Comparison of ENCODE assay signal across 8 cellular contexts in the genomic region with DNA sequence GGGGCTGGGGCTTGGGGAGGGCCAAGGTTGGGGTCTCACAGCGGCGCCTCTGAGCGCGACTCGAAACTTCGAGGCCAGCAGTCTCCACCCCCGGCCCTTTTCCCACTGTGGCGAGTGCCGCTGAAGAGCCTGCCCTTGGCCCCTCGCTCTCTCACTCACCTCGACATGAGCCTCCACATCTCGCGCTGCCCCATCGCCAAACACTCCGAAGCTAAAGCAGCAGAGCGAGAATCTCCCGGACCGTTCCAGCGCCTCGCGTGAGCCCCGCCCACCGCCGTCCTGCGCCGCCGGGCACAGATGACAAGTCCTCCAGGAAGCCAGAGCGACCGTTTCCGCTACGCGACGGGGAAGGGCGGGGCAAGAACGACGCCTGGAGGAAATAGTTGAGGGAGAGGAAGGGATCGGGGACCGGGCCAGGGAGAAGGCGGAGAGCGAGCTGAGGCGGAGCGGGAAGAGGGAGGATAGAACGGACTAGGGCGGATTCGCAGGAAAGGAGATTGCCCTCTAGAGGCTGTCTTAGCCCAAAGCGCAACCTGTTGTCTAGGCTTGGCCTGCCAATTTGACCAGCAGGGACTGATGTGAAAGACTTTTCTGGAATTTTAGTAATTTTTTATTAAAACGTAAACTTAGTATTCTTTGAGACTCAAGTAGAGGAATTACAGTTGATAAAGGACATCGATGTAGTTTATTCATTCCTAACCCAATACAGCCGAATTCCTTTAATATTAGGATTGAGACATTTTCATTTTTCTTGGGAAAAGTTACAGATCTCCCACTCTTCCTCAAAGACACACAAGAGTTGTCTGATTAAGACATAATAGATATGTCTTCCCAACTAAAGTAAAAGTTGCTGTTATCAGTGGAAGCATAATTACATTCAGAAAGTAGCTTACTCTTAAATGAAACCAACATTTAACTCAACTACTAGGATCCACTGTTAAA.
A peak's percentile ranks its signal among the peaks of the same experiment; 100 is the strongest.
DNase-seq lines count a peak whose midpoint lies in the region; ATAC-seq and FAIRE-seq lines count a peak whose summit lies in the region.

A gene with protein sequence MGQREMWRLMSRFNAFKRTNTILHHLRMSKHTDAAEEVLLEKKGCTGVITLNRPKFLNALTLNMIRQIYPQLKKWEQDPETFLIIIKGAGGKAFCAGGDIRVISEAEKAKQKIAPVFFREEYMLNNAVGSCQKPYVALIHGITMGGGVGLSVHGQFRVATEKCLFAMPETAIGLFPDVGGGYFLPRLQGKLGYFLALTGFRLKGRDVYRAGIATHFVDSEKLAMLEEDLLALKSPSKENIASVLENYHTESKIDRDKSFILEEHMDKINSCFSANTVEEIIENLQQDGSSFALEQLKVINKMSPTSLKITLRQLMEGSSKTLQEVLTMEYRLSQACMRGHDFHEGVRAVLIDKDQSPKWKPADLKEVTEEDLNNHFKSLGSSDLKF (minus strand): TSS at position 270 of the 942 bp plus-strand sequence. CDS start 76 bp downstream, at position 194.

- DNase-seq in AG08396 (ENCODE audit: low spot score), result peak; percentile 92
- DNase-seq in NCI-H226, result peak; percentile 98
- peak; percentile 75 for DNase-seq in activated CD4-positive, CD25-positive, alpha-beta regulatory T cell treated with anti-CD3 and anti-CD28 coated beads, Interleukin-2, amount 50 U/mL, for 16 hours (ENCODE audit: low read depth, low spot score)
- DNase-seq in cerebellar cortex (ENCODE audit: low spot score), result peak; percentile 99
- DNase-seq in stimulated activated CD4-positive, alpha-beta T cell treated with anti-CD3 and anti-CD28 coated beads, Interleukin-12 subunit alpha, Interleukin-12 subunit beta, amount 100 ng/mL, for 48 hours (ENCODE audit: low read depth in 2 of 3, low spot score in 1 of 3), result peak; percentile 90 to 93 (median 90)

- peak; percentile 92 for FAIRE-seq in islet of Langerhans (lab: Jason Lieb, UNC)

- ATAC-seq in GM18907 (IDR thresholded peaks at IDR 0.05; ENCODE audit: unreplicated experiment) (peak; percentile 97), HG03175 (IDR thresholded peaks at IDR 0.05; ENCODE audit: unreplicated experiment) (peak; percentile 94)

Comparison
In these comparisons a context has a peak if more than half of its experiments do, and no peak if none do; other contexts are left out.
1. Peak in every context shown above with its lines: DNase-seq and ATAC-seq.